In genomic region chr2:10002681-10003080, GRCh38 we compare ENCODE assay signal across 24 cellular contexts. TPM values are rescaled to one million over a fixed set of nuclear protein-coding genes. Genes with fewer than 3 reads are reported as not detected.
DNase-seq lines count a peak whose midpoint lies in the region; ATAC-seq and TF ChIP-seq lines count a peak whose summit lies in the region.
"Had no signal": no experiment of that assay in that cellular context is flagged by ENCODE, and none has a peak within 500 bp of the region (broad histone marks: within the 10 kb centered on the region; RNA-seq: fewer than 3 reads in every experiment).

No MANE protein-coding gene starts in this region.

- TF ChIP-seq POLR2A in sigmoid colon (IDR thresholded peaks at IDR 0.05) = no peak
- TF ChIP-seq POLR2A in vagina (IDR thresholded peaks at IDR 0.05) = no peak

- no peak overlapping the region for H3K4me3 Mint-ChIP-seq in chondrocyte (ENCODE audit: unreplicated experiment)

- peaks cover 0 to 48% of the 10 kb centered on the region in 2 experiments; a peak in 2 of 4 replicates for H3K4me1 ChIP-seq in SK-N-SH (ENCODE audit: control insufficient read depth in 1 of 2, insufficient read depth in 2 of 2, low read depth in 1 of 2, low read length in 1 of 2)
- peaks cover 0 to 17% (median 14%) of the 10 kb centered on the region in 4 donors for H3K4me1 ChIP-seq in sigmoid colon
- H3K4me1 ChIP-seq in vagina = peaks cover 21% of the 10 kb centered on the region

- no peak overlapping the region for H3K9ac ChIP-seq in SK-N-SH

- H3K27ac Mint-ChIP-seq in chondrocyte (ENCODE audit: unreplicated experiment) = no peak overlapping the region

- TF ChIP-seq EP300 in SK-N-SH (IDR thresholded peaks at IDR 0.05; ENCODE audit: borderline replicate concordance in 1 of 2, low read depth in 1 of 2, low read length in 1 of 2) = no peak
- no peak for TF ChIP-seq EP300 in sigmoid colon (IDR thresholded peaks at IDR 0.05)

- H3K4me1 Mint-ChIP-seq in chondrocyte (ENCODE audit: low read depth) = peaks cover 11% of the 10 kb centered on the region

- H3K27me3 ChIP-seq in SK-N-SH (ENCODE audit: insufficient read depth) (no peaks in the 10 kb centered on the region), sigmoid colon (no peaks in the 10 kb centered on the region), vagina (no peaks in the 10 kb centered on the region)
- H3K27me3 ChIP-seq: MG63 had no signal

- no peaks in the 10 kb centered on the region for H3K9me3 Mint-ChIP-seq in chondrocyte (ENCODE audit: low read depth)

- H3K79me2 ChIP-seq in SK-N-SH (ENCODE audit: insufficient read depth) = no peaks in the 10 kb centered on the region

- DNase-seq in SK-N-SH (peak; percentile 80), chondrocyte (ENCODE audit: low spot score) (peak; percentile 46), sigmoid colon (peak; percentile 51), vagina (ENCODE audit: extremely low spot score in 2 of 2) (no peak), kidney glomerular epithelial cell (lab: John Stamatoyannopoulos, UW) (no peak), Right ventricle myocardium inferior (ENCODE audit: missing footprints) (no peak)
- DNase-seq: ACHN, C1 segment of cervical spinal cord, DMS53, GDM1, GOT3, HCEC 1CT, MG63, NCI-H1417, NCI-H1694 treated with DMSO at 0.1 percent for 48 hours, NCI-H2081 treated with DMSO at 0.1 percent for 48 hours, NCI-H2171 treated with DMSO at 0.1 percent for 48 hours, NCI-H446, NCI-H526 treated with DMSO at 0.1 percent for 48 hours, OCI-M1 had no signal

- H2AFZ ChIP-seq in SK-N-SH (ENCODE audit: low read depth) = no peak overlapping the region

- no peaks in the 10 kb centered on the region for H3K27me3 Mint-ChIP-seq in chondrocyte (ENCODE audit: low read depth)

- TF ChIP-seq RAD21 in SK-N-SH (IDR thresholded peaks at IDR 0.05; ENCODE audit: low read length) = no peak

- H3K4me3 ChIP-seq in SK-N-SH (ENCODE audit: low read depth in 2 of 2, low read length in 1 of 2) (no peak overlapping the region), sigmoid colon (no peak overlapping the region), vagina (no peak overlapping the region)
- H3K4me3 ChIP-seq: K562, MG63 had no signal

- no peak overlapping the region for H3K4me2 ChIP-seq in SK-N-SH

- H4K20me1 ChIP-seq in SK-N-SH (ENCODE audit: insufficient read depth) = no peaks in the 10 kb centered on the region

- intact Hi-C loops in sigmoid colon (cut with DNase I) (no loop called here), vagina (cut with DNase I) (no loop called here), Right ventricle myocardium inferior (cut with DNase I) (no loop called here)

- peak overlapping the region in 1 of 2 experiments; percentile 84; a peak in 2 of 4 replicates for H3K27ac ChIP-seq in SK-N-SH (ENCODE audit: low read depth in 2 of 2, low read length in 1 of 2)
- no peak overlapping the region for H3K27ac ChIP-seq in sigmoid colon
- peak overlapping the region; percentile 1 for H3K27ac ChIP-seq in vagina
- H3K27ac ChIP-seq: 22Rv1 had no signal

- WGBS in SK-N-SH (ENCODE audit: low lambda C conversion rate) = 88% methylated on average over 9 of the region's 9 CpGs
- WGBS in sigmoid colon, 2 donors = 94 to 95% methylated on average over 9 of the region's 9 CpGs

- CTCF ChIA-PET in SK-N-SH (lab: Yijun Ruan, JAX) = interaction anchor here (1.2 to 2.8 kb wide), 6 partner anchors 11 to 189 kb away, joined by 3 to 21 read pairs (median 4); no protein-coding TSS in a partner anchor

- no peaks in the 10 kb centered on the region for H3K36me3 Mint-ChIP-seq in chondrocyte (ENCODE audit: low read depth)

- POLR2A ChIA-PET in SK-N-SH (lab: Yijun Ruan, JAX) = no interaction called here

- H3K9me2 ChIP-seq in SK-N-SH = no peaks in the 10 kb centered on the region

- ATAC-seq in SK-N-SH treated with all-trans-retinoic acid at 6 μM for 48 hours (no peak), Right ventricle myocardium inferior (no peak), GM21825 (IDR thresholded peaks at IDR 0.05; ENCODE audit: unreplicated experiment) (no peak)
- ATAC-seq: K562 had no signal

- peaks cover 0 to 7% of the 10 kb centered on the region in 2 experiments for H3K36me3 ChIP-seq in SK-N-SH (replicated peaks in 1 of 2; ENCODE audit: control insufficient read depth in 1 of 2, insufficient read depth in 2 of 2, low read length in 1 of 2)
- no peaks in the 10 kb centered on the region for H3K36me3 ChIP-seq in sigmoid colon
- H3K36me3 ChIP-seq in vagina = no peaks in the 10 kb centered on the region
- H3K36me3 ChIP-seq: MG63 had no signal

- H3K9me3 ChIP-seq in SK-N-SH (no peaks in the 10 kb centered on the region), sigmoid colon (no peaks in the 10 kb centered on the region), vagina (no peaks in the 10 kb centered on the region)
- H3K9me3 ChIP-seq: MG63 had no signal

- H3F3A ChIP-seq in SK-N-SH (replicated peaks; ENCODE audit: insufficient read depth) = peaks cover 3% of the 10 kb centered on the region

- no peak for TF ChIP-seq CTCF in SK-N-SH (IDR thresholded peaks at IDR 0.05)
- TF ChIP-seq CTCF in chondrocyte (IDR thresholded peaks at IDR 0.05) = no peak
- TF ChIP-seq CTCF in sigmoid colon (IDR thresholded peaks at IDR 0.05) = no peak
- no peak for TF ChIP-seq CTCF in vagina (IDR thresholded peaks at IDR 0.05)

TF ChIP-seq in SK-N-SH, 30 proteins besides CTCF, POLR2A, EP300 and RAD21 (continues in another document):
- TF ChIP-seq YY1 (IDR thresholded peaks at IDR 0.05; ENCODE audit: low read depth) = no peak
- TF ChIP-seq USF1 (IDR thresholded peaks at IDR 0.05; ENCODE audit: borderline replicate concordance, low read depth) = no peak
- TF ChIP-seq POLR2AphosphoS5 (IDR thresholded peaks at IDR 0.05; ENCODE audit: low read depth, low read length) = no peak
- TF ChIP-seq ZBTB33 (IDR thresholded peaks at IDR 0.05; ENCODE audit: borderline replicate concordance, low read depth) = no peak
- TF ChIP-seq FOXM1 (IDR thresholded peaks at IDR 0.05; ENCODE audit: low read depth) = no peak

TF ChIP-seq in SK-N-SH treated with all-trans-retinoic acid at 6 μM for 48 hours, 23 proteins besides CTCF, POLR2A, EP300 and RAD21 (continues in another document):
- TF ChIP-seq ZNF70 (CRISPR knock-in tag; IDR thresholded peaks at IDR 0.05) = no peak
- no peak for TF ChIP-seq TOX (CRISPR knock-in tag; IDR thresholded peaks at IDR 0.05; ENCODE audit: borderline replicate concordance)
- no peak for TF ChIP-seq RARB (CRISPR knock-in tag; IDR thresholded peaks at IDR 0.05)
- no peak for TF ChIP-seq CSRNP3 (CRISPR knock-in tag; IDR thresholded peaks at IDR 0.05)
- TF ChIP-seq ESRRG (CRISPR knock-in tag; IDR thresholded peaks at IDR 0.05) = no peak
- TF ChIP-seq GLIS3 (CRISPR knock-in tag; IDR thresholded peaks at IDR 0.05) = no peak
- no peak for TF ChIP-seq ZFP3 (CRISPR knock-in tag; IDR thresholded peaks at IDR 0.05)
- no peak for TF ChIP-seq PATZ1 (CRISPR knock-in tag; IDR thresholded peaks at IDR 0.05; ENCODE audit: borderline replicate concordance)

RNA-seq across cellular contexts. Expression of gene KLF11, which starts 40.7 kb away (rescaled TPM):
- polyA plus RNA-seq in SK-N-SH (2012; rRNA removed) (9.5 TPM in 2 replicates), sigmoid colon (1 to 10 TPM; 3.9 to 7.2 (median 5.8) TPM)
- 8.3 and 8.8 TPM in 2 replicates for polyA plus RNA-seq in SK-N-SH (2012; cell fraction: cytosol; rRNA removed)
- 9.5 and 11.9 TPM in 2 replicates for polyA plus RNA-seq in SK-N-SH (2012; cell fraction: nucleus; rRNA removed)
- total RNA-seq in chondrocyte (10.7 to 16.2 TPM (median 15.2 TPM) in 3 replicates), sigmoid colon (10 to 100 TPM; 18.5 to 41.3 (median 29.7) TPM), vagina (30.4 TPM), Right ventricle myocardium inferior (28.2 TPM)

RNA-seq across cellular contexts. Expression of gene GRHL1, which starts 51.2 kb away (rescaled TPM):
- polyA plus RNA-seq in SK-N-SH (2012; rRNA removed) (1.0 and 1.6 TPM in 2 replicates), sigmoid colon (under 1 TPM; under 0.01 to 0.55 (median 0.46) TPM)
- polyA plus RNA-seq in SK-N-SH (2012; cell fraction: cytosol; rRNA removed) = 0.75 and 1.0 TPM in 2 replicates
- polyA plus RNA-seq in SK-N-SH (2012; cell fraction: nucleus; rRNA removed) = 2.5 and 4.3 TPM in 2 replicates
- total RNA-seq in chondrocyte (0.31 to 0.59 TPM (median 0.42 TPM) in 3 replicates), sigmoid colon (1 to 10 TPM; 1.4 to 4.2 (median 2.5) TPM), vagina (126 TPM), Right ventricle myocardium inferior (0.81 TPM)

Comparison
In these comparisons a context has a peak if more than half of its experiments do, and no peak if none do; other contexts are left out.
1. DNase-seq: peak in SK-N-SH (single experiment), chondrocyte (single experiment) and sigmoid colon (single experiment); none in vagina (0 of 2), kidney glomerular epithelial cell (single experiment) and Right ventricle myocardium inferior (single experiment).
2. RNA of gene GRHL1, which starts 51.2 kb away (total RNA-seq): 126 TPM in vagina (single experiment); 1.4 to 4.2 TPM in sigmoid colon, 0.81 TPM in Right ventricle myocardium inferior (single experiment) and 0.31 to 0.59 TPM in chondrocyte; every median in the first group is over 10 times any median in the second.